In genomic region chr14:73757876-73758391, GRCh38 we compare ENCODE assay signal across 8 cellular contexts. TPM values are rescaled to one million over a fixed set of nuclear protein-coding genes. Genes with fewer than 3 reads are reported as not detected.
DNase-seq lines count a peak whose midpoint lies in the region; ATAC-seq and TF ChIP-seq lines count a peak whose summit lies in the region.

No MANE protein-coding gene starts in this region.

- DNase-seq in BJ (ENCODE audit: low read depth) (no peak), colonic mucosa (no peak)
- no peak for DNase-seq in activated effector memory CD4-positive, alpha-beta T cell treated with Interleukin-2 at 50 U/mL for 16 hours

- H4K20me1 ChIP-seq in Loucy (ENCODE audit: insufficient read depth, low read length, poor library complexity, severe bottlenecking), result peaks cover 46% of the 10 kb centered on the region

- H3K4me3 ChIP-seq in BJ (ENCODE audit: low read depth, low read length), result peak overlapping the region; percentile 69
- peak overlapping the region; percentile 82 for H3K4me3 ChIP-seq in Loucy (ENCODE audit: low read length, poor library complexity, severe bottlenecking)
- H3K4me3 ChIP-seq in colonic mucosa, result peak overlapping the region; percentile 73

- peaks cover 95% of the 10 kb centered on the region for H3K79me2 ChIP-seq in Loucy (ENCODE audit: insufficient read depth, low read length)

- H3K4me2 ChIP-seq in Loucy (ENCODE audit: low read depth, low read length, poor library complexity, severe bottlenecking), result peak overlapping the region; percentile 99

- no peak overlapping the region for H2AFZ ChIP-seq in Loucy (ENCODE audit: low read length)

- peak overlapping the region; percentile 92 for H3K9ac ChIP-seq in Loucy (ENCODE audit: low read depth, low read length, poor library complexity, severe bottlenecking)
- peak overlapping the region; percentile 85 to 87 for H3K9ac ChIP-seq in colonic mucosa (ENCODE audit: low read depth in 2 of 2, low read length in 2 of 2)

- POLR2A ChIA-PET in BJ (lab: Charles Lee), result interaction anchor here (0.6 kb wide), 1 partner anchor 138 kb away, joined by 11 read pairs; no protein-coding TSS in a partner anchor

- H3K4me1 ChIP-seq in Loucy (ENCODE audit: insufficient read depth, low read length, poor library complexity, severe bottlenecking) (peaks cover 76% of the 10 kb centered on the region), colonic mucosa (peaks cover 61% of the 10 kb centered on the region)

- H3K27me3 Mint-ChIP-seq in nephron (ENCODE audit: low read depth), result no peaks in the 10 kb centered on the region

- no peaks in the 10 kb centered on the region for H3K9me2 ChIP-seq in Loucy (replicated peaks; ENCODE audit: low read depth, low read length)

- H3K9me3 ChIP-seq in Loucy (ENCODE audit: insufficient read depth, low read depth, low read length), result no peaks in the 10 kb centered on the region
- H3K9me3 ChIP-seq in colonic mucosa, result no peaks in the 10 kb centered on the region

- H3K27ac ChIP-seq in colonic mucosa, result peak overlapping the region; percentile 99

- peaks cover 1% of the 10 kb centered on the region; the same call in 1 of the 2 replicates for H3K36me3 ChIP-seq in BJ (ENCODE audit: control insufficient read depth, insufficient read depth, low read length)
- H3K36me3 ChIP-seq in Loucy (ENCODE audit: insufficient read depth, low read length), result no peaks in the 10 kb centered on the region
- no peaks in the 10 kb centered on the region for H3K36me3 ChIP-seq in colonic mucosa

- intact Hi-C loops in colonic mucosa (cut with DNase I), result no loop called here

- H3K27me3 ChIP-seq in BJ (ENCODE audit: control insufficient read depth, insufficient read depth, low read length), result no peaks in the 10 kb centered on the region
- H3K27me3 ChIP-seq in Loucy (ENCODE audit: insufficient read depth, low read length, poor library complexity, severe bottlenecking), result no peaks in the 10 kb centered on the region
- no peaks in the 10 kb centered on the region for H3K27me3 ChIP-seq in colonic mucosa

- CTCF ChIA-PET in BJ (lab: Yijun Ruan, JAX), result interaction anchor here (0.7 to 3.1 kb wide), 18 partner anchors 8 to 94 kb away, joined by 3 to 23 read pairs (median 4); partner anchors contain the start of gene PTGR2

- no peaks in the 10 kb centered on the region for H3K9me3 Mint-ChIP-seq in nephron

- TF ChIP-seq CTCF in BJ (IDR thresholded peaks at IDR 0.05; ENCODE audit: insufficient read depth, low read depth, low read length), result no peak
- no peak for TF ChIP-seq CTCF in Loucy (conservative IDR thresholded peaks at IDR 0.05; ENCODE audit: low read length)
- TF ChIP-seq CTCF in colonic mucosa (IDR thresholded peaks at IDR 0.05), result no peak
- no peak for TF ChIP-seq CTCF in nephron (IDR thresholded peaks at IDR 0.05; ENCODE audit: unreplicated experiment in 3 of 3)

- peak overlapping the region; percentile 81 to 91 (median 84) for H3K4me3 Mint-ChIP-seq in nephron

- no peak for ATAC-seq in GM21381 (IDR thresholded peaks at IDR 0.05; ENCODE audit: unreplicated experiment)
- ATAC-seq in GM19395 (IDR thresholded peaks at IDR 0.05; ENCODE audit: unreplicated experiment), result no peak
- ATAC-seq in HG03460 (IDR thresholded peaks at IDR 0.05; ENCODE audit: unreplicated experiment), result no peak

- no peaks in the 10 kb centered on the region for H3K36me3 Mint-ChIP-seq in nephron (ENCODE audit: low read depth)

- peaks cover 15% of the 10 kb centered on the region for H3F3A ChIP-seq in Loucy (ENCODE audit: low read depth)

- peak overlapping the region; percentile 81 to 96 (median 86) for H3K27ac Mint-ChIP-seq in nephron

- peaks cover 87% of the 10 kb centered on the region for H3K4me1 Mint-ChIP-seq in nephron

RNA-seq across cellular contexts. Expression of gene PNMA1, which starts 43.8 kb away (rescaled TPM):
- polyA plus RNA-seq in BJ (2011; rRNA removed), result 8.8 and 11.6 TPM in 2 replicates
- polyA minus RNA-seq in BJ (2011; rRNA and poly(A)+ RNA removed), result 4.2 and 6.0 TPM in 2 replicates
- 10 to 100 TPM; 13.4 to 28.3 TPM for total RNA-seq in colonic mucosa
